In the genomic region with DNA sequence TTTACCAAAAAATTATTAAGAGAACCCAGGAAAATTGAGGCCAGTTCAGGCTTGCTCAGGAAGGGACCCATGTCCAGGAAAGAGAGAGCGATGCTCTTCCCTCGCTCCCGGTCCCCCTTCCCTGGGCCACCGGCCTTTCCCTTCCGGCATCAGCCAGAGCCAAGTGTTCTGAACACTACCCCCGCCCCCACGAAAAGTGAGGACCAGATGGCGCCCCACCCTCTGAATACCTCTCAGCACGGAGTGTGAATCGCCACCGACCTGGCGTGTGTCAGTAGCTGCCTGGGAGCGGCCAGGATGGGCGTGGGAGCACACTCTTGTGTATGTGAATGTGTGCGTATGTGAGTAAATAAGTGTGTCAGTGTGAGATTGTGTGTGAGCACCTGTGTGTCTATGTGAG, we compare ENCODE assay signal across 15 cellular contexts. TPM values are rescaled to one million over a fixed set of nuclear protein-coding genes. Genes with fewer than 3 reads are reported as not detected.
A peak's percentile ranks its signal among the peaks of the same experiment; 100 is the strongest.
DNase-seq lines count a peak whose midpoint lies in the region; ATAC-seq and TF ChIP-seq lines count a peak whose summit lies in the region.
"Had no signal": no experiment of that assay in that cellular context is flagged by ENCODE, and none has a peak within 500 bp of the region (broad histone marks: within the 10 kb centered on the region; RNA-seq: fewer than 3 reads in every experiment).

No MANE protein-coding gene starts in this region.

- no peak overlapping the region for H4K8ac ChIP-seq in IMR-90 (ENCODE audit: low read depth in 2 of 2, low read length in 2 of 2)

- no peak overlapping the region for H2BK5ac ChIP-seq in IMR-90 (ENCODE audit: low read depth, low read length, poor library complexity, severe bottlenecking)

- no peaks in the 10 kb centered on the region for H3K4me1 Mint-ChIP-seq in activated naive CD4-positive, alpha-beta T cell treated with anti-CD3 and anti-CD28 coated beads, Interleukin-2, amount 10 ng/mL, durations not matched to agents 7 days and 5 days
- H3K4me1 Mint-ChIP-seq: CD4-positive, alpha-beta memory T cell had no signal

- CTCF ChIA-PET in IMR-90 (lab: Yijun Ruan, JAX) (no interaction called here), OCI-LY7 (lab: Charles Lee; ENCODE audit: unreplicated experiment) (no interaction called here)
- CTCF ChIA-PET in activated naive CD4-positive, alpha-beta T cell treated with anti-CD3 and anti-CD28 coated beads, Interleukin-2, amount 10 ng/mL, durations not matched to agents 7 days and 5 days (lab: Charles Lee): no interaction called here

- intact Hi-C loops in IMR-90 (cut with micrococcal nuclease): loop anchor here (5.0 kb wide), 1 partner anchor 68 kb away; no protein-coding TSS in a partner anchor
- intact Hi-C loops in OCI-LY7 (cut with micrococcal nuclease; ENCODE audit: unreplicated experiment): loop anchor here (10.0 kb wide), 1 partner anchor 276 kb away; no protein-coding TSS in a partner anchor

- H3K27ac Mint-ChIP-seq in activated naive CD4-positive, alpha-beta T cell treated with anti-CD3 and anti-CD28 coated beads, Interleukin-2, amount 10 ng/mL, durations not matched to agents 7 days and 5 days: no peak overlapping the region
- H3K27ac Mint-ChIP-seq: CD4-positive, alpha-beta memory T cell had no signal

- no peak for TF ChIP-seq CTCF in IMR-90 (conservative IDR thresholded peaks at IDR 0.05; ENCODE audit: low read depth, low read length)
- no peak for TF ChIP-seq CTCF in osteoblast (IDR thresholded peaks at IDR 0.05; ENCODE audit: extremely low read depth, low read depth, low read length)
- no peak for TF ChIP-seq CTCF in OCI-LY7 (conservative IDR thresholded peaks at IDR 0.05; ENCODE audit: low read length)

- H3K14ac ChIP-seq in IMR-90 (replicated peaks; ENCODE audit: low read depth, low read length): no peak overlapping the region

- H3K36me3 ChIP-seq in BLaER1 treated with 17β-estradiol and CSF1 and Interleukin-3, amounts not matched to agents 10 nM and 100 nM: no peaks in the 10 kb centered on the region
- H3K36me3 ChIP-seq in IMR-90 (ENCODE audit: control insufficient read depth, insufficient read depth, low read length) (no peaks in the 10 kb centered on the region), osteoblast (ENCODE audit: insufficient read depth, low read length) (no peaks in the 10 kb centered on the region), OCI-LY7 (ENCODE audit: insufficient read depth, low read length) (no peaks in the 10 kb centered on the region)
- H3K36me3 ChIP-seq: BE2C had no signal

- 86% methylated on average over 10 of the region's 15 CpGs; no CpG with 5 or more reads in 1 of the 2 experiments for WGBS in IMR-90 (ENCODE audit: extremely low coverage in 2 of 2, insufficient read length in 1 of 2), 2 experiments

- H3K9me2 ChIP-seq in OCI-LY7 (ENCODE audit: insufficient read depth, low read length): no peaks in the 10 kb centered on the region

- H3K27me3 Mint-ChIP-seq in activated naive CD4-positive, alpha-beta T cell treated with anti-CD3 and anti-CD28 coated beads, Interleukin-2, amount 10 ng/mL, durations not matched to agents 7 days and 5 days: peaks cover 13% of the 10 kb centered on the region

- H4K91ac ChIP-seq in IMR-90 (ENCODE audit: insufficient read depth, low read depth, low read length): no peak overlapping the region

- H3K9ac ChIP-seq in BLaER1 treated with 17β-estradiol and CSF1 and Interleukin-3, amounts not matched to agents 10 nM and 100 nM: no peak overlapping the region
- H3K9ac ChIP-seq in IMR-90 (ENCODE audit: low read depth, low read length): no peak overlapping the region

- no peak overlapping the region for H3K56ac ChIP-seq in IMR-90 (ENCODE audit: extremely low read depth, insufficient read depth, low read length)

- no peak overlapping the region for H2BK15ac ChIP-seq in IMR-90 (ENCODE audit: low read depth, low read length)

- POLR2A ChIA-PET in IMR-90 (lab: Charles Lee; ENCODE audit: unreplicated experiment) (no interaction called here), OCI-LY7 (lab: Charles Lee) (no interaction called here)

- no peak overlapping the region for H4K5ac ChIP-seq in IMR-90 (ENCODE audit: low read depth, low read length)

- peak overlapping the region; percentile 11 for H2AFZ ChIP-seq in IMR-90 (replicated peaks; ENCODE audit: low read length, poor library complexity)
- no peak overlapping the region for H2AFZ ChIP-seq in osteoblast (ENCODE audit: low read length)
- H2AFZ ChIP-seq in OCI-LY7 (ENCODE audit: low read length): no peak overlapping the region

- no peaks in the 10 kb centered on the region for H3K79me1 ChIP-seq in IMR-90 (ENCODE audit: low read depth in 1 of 2, low read length in 2 of 2)

- H3K27me3 ChIP-seq in BLaER1 treated with 17β-estradiol and CSF1 and Interleukin-3, amounts not matched to agents 10 nM and 100 nM: peaks cover 0 to 37% (median 0%) of the 10 kb centered on the region in 11 experiments; a peak in 8 of 22 replicates
- peaks cover 26% of the 10 kb centered on the region for H3K27me3 ChIP-seq in IMR-90 (ENCODE audit: control insufficient read depth, insufficient read depth, low read length)
- H3K27me3 ChIP-seq in osteoblast (ENCODE audit: insufficient read depth, low read length): no peaks in the 10 kb centered on the region
- H3K27me3 ChIP-seq: BE2C had no signal

- no peak overlapping the region for H2BK120ac ChIP-seq in IMR-90 (ENCODE audit: low read depth, low read length)

- H3K4me3 Mint-ChIP-seq in activated naive CD4-positive, alpha-beta T cell treated with anti-CD3 and anti-CD28 coated beads, Interleukin-2, amount 10 ng/mL, durations not matched to agents 7 days and 5 days: no peak overlapping the region
- H3K4me3 Mint-ChIP-seq: CD4-positive, alpha-beta memory T cell had no signal

- no peak overlapping the region for H2AK9ac ChIP-seq in IMR-90 (replicated peaks; ENCODE audit: low read depth, low read length, poor library complexity)

- no peak overlapping the region for H3K4ac ChIP-seq in IMR-90 (ENCODE audit: low read depth, low read length)

- peaks cover 6 to 70% (median 60%) of the 10 kb centered on the region in 10 experiments for H3K4me1 ChIP-seq in BLaER1 treated with 17β-estradiol and CSF1 and Interleukin-3, amounts not matched to agents 10 nM and 100 nM
- H3K4me1 ChIP-seq in IMR-90 (ENCODE audit: control insufficient read depth, insufficient read depth, low read length) (no peaks in the 10 kb centered on the region), osteoblast (ENCODE audit: insufficient read depth, low read length) (peaks cover 8% of the 10 kb centered on the region), OCI-LY7 (ENCODE audit: insufficient read depth, low read length, poor library complexity, severe bottlenecking) (no peaks in the 10 kb centered on the region)

- no peak for DNase-seq in IMR-90
- peak; percentile 92 for DNase-seq in cerebellar cortex (ENCODE audit: low spot score)
- no peak for DNase-seq in osteoblast (ENCODE audit: insufficient read length, low spot score, missing footprints)
- no peak for DNase-seq in OCI-LY7 (ENCODE audit: low spot score)
- no peak for DNase-seq in activated naive CD4-positive, alpha-beta T cell treated with anti-CD3 and anti-CD28 coated beads, Interleukin-2, amount 10 ng/mL, durations not matched to agents 7 days and 5 days
- DNase-seq: CD4-positive, alpha-beta memory T cell; H7; Kasumi-1; NCI-H2227 treated with DMSO at 0.1 percent for 48 hours; NCI-H510A; NCI-H774; SW 1271 had no signal

- H3K4me3 ChIP-seq in BLaER1 treated with 17β-estradiol and CSF1 and Interleukin-3, amounts not matched to agents 10 nM and 100 nM: no peak overlapping the region
- no peak overlapping the region for H3K4me3 ChIP-seq in IMR-90 (ENCODE audit: insufficient read depth, low read depth, low read length)
- H3K4me3 ChIP-seq in osteoblast (ENCODE audit: insufficient read depth, low read length): no peak overlapping the region
- H3K4me3 ChIP-seq in OCI-LY7 (ENCODE audit: low read depth, low read length, poor library complexity, severe bottlenecking): no peak overlapping the region

- no peaks in the 10 kb centered on the region for H3K9me3 ChIP-seq in BLaER1 treated with 17β-estradiol and CSF1 and Interleukin-3, amounts not matched to agents 10 nM and 100 nM (replicated peaks in 1 of 11)
- H3K9me3 ChIP-seq in IMR-90 (ENCODE audit: control insufficient read depth, insufficient read depth, low read length) (no peaks in the 10 kb centered on the region), osteoblast (ENCODE audit: low read depth, low read length) (no peaks in the 10 kb centered on the region), OCI-LY7 (ENCODE audit: low read length) (no peaks in the 10 kb centered on the region)
- H3K9me3 ChIP-seq: BE2C had no signal

- H2AK5ac ChIP-seq in IMR-90 (ENCODE audit: low read depth, low read length): no peak overlapping the region

- no TSS peak for BruUV-seq in IMR-90 (replicated peaks; lab: Mats Ljungman, UMichigan)
- BruUV-seq in OCI-LY7 (replicated peaks; lab: Mats Ljungman, UMichigan): no TSS peak

- H3K4me2 ChIP-seq in BLaER1 treated with 17β-estradiol and CSF1 and Interleukin-3, amounts not matched to agents 10 nM and 100 nM: peak overlapping the region in 9 of 11 experiments; percentile 46 to 92 (median 68); a peak in 17 of 22 replicates
- no peak overlapping the region for H3K4me2 ChIP-seq in IMR-90 (ENCODE audit: low read depth, low read length)
- peak overlapping the region; percentile 68 for H3K4me2 ChIP-seq in osteoblast (ENCODE audit: insufficient read depth, low read length)
- H3K4me2 ChIP-seq in OCI-LY7 (ENCODE audit: low read length): no peak overlapping the region

- no peak overlapping the region for H3K23ac ChIP-seq in IMR-90 (ENCODE audit: low read depth, low read length)

- H2BK20ac ChIP-seq in IMR-90 (ENCODE audit: low read depth, low read length): no peak overlapping the region

- H3K36me3 Mint-ChIP-seq in activated naive CD4-positive, alpha-beta T cell treated with anti-CD3 and anti-CD28 coated beads, Interleukin-2, amount 10 ng/mL, durations not matched to agents 7 days and 5 days: no peaks in the 10 kb centered on the region
- H3K36me3 Mint-ChIP-seq: CD4-positive, alpha-beta memory T cell had no signal

- ATAC-seq in IMR-90 (ENCODE audit: low read depth) (no peak), GM21515 (IDR thresholded peaks at IDR 0.05; ENCODE audit: unreplicated experiment) (no peak)

- no peaks in the 10 kb centered on the region for H3K9me3 Mint-ChIP-seq in activated naive CD4-positive, alpha-beta T cell treated with anti-CD3 and anti-CD28 coated beads, Interleukin-2, amount 10 ng/mL, durations not matched to agents 7 days and 5 days
- H3K9me3 Mint-ChIP-seq: CD4-positive, alpha-beta memory T cell had no signal

- in situ Hi-C loops in IMR-90 (cut with MboI; ENCODE audit: low sequenced_read_pairs): no loop called here

- no peaks in the 10 kb centered on the region for H4K20me1 ChIP-seq in BLaER1 treated with 17β-estradiol and CSF1 and Interleukin-3, amounts not matched to agents 10 nM and 100 nM
- H4K20me1 ChIP-seq in IMR-90 (ENCODE audit: insufficient read depth, low read length) (no peaks in the 10 kb centered on the region), osteoblast (ENCODE audit: insufficient read depth, low read length) (no peaks in the 10 kb centered on the region), OCI-LY7 (ENCODE audit: insufficient read depth, low read length) (no peaks in the 10 kb centered on the region)

- no peak overlapping the region for H3K27ac ChIP-seq in BLaER1 treated with 17β-estradiol and CSF1 and Interleukin-3, amounts not matched to agents 10 nM and 100 nM
- no peak overlapping the region for H3K27ac ChIP-seq in IMR-90 (ENCODE audit: insufficient read depth, low read length)
- H3K27ac ChIP-seq in osteoblast (ENCODE audit: low read depth, low read length): no peak overlapping the region
- H3K27ac ChIP-seq in OCI-LY7 (ENCODE audit: low read depth, low read length, poor library complexity, severe bottlenecking): no peak overlapping the region

- 0 out of 2 replicates have a peak, but pooled peaks cover 3% of the 10 kb centered on the region for H3K9me1 ChIP-seq in IMR-90 (ENCODE audit: insufficient read depth, low read length)

- TF ChIP-seq POLR2A in IMR-90 (IDR thresholded peaks at IDR 0.05; ENCODE audit: low read depth, low read length): no peak

- no peaks in the 10 kb centered on the region for H3K79me2 ChIP-seq in osteoblast (ENCODE audit: insufficient read depth, low read length)
- no peaks in the 10 kb centered on the region for H3K79me2 ChIP-seq in OCI-LY7 (ENCODE audit: insufficient read depth, low read depth, low read length)

- H3K18ac ChIP-seq in IMR-90 (ENCODE audit: low read depth, low read length): no peak overlapping the region

- no peak for TF ChIP-seq RAD21 in IMR-90 (IDR thresholded peaks at IDR 0.05; ENCODE audit: low read length)

- dilution Hi-C loops in IMR-90 (cut with HindIII; ENCODE audit: low sequenced_read_pairs, unreplicated experiment): no loop called here

RNA-seq across cellular contexts. Expression of a gene that starts 20.2 kb away (rescaled TPM):
- total RNA-seq in IMR-90 (2012; rRNA removed) (43.3 and 52.9 TPM in 2 replicates), osteoblast (35.9 and 39.4 TPM in 2 replicates), OCI-LY7 (2022) (11.0 and 13.4 TPM in 2 replicates)
- polyA plus RNA-seq in IMR-90 (2012; rRNA removed): 38.8 and 46.7 TPM in 2 replicates
- polyA plus RNA-seq in IMR-90 (2012; cell fraction: cytosol; rRNA removed): 36.4 and 60.6 TPM in 2 replicates
- polyA plus RNA-seq in IMR-90 (2012; cell fraction: nucleus; rRNA removed; ENCODE audit: low replicate concordance): 52.0 and 125 TPM in 2 replicates
- total RNA-seq in OCI-LY7 (2014; rRNA removed; shearing (Covaris generic)): 9.0 and 16.7 TPM in 2 replicates

RNA-seq across cellular contexts. Expression of a gene that starts 39.2 kb away (rescaled TPM):
- total RNA-seq in IMR-90 (2012; rRNA removed): 1.3 and 1.7 TPM in 2 replicates
- polyA plus RNA-seq in IMR-90 (2012; rRNA removed): 2.5 and 3.1 TPM in 2 replicates
- 2.6 and 2.9 TPM in 2 replicates for polyA plus RNA-seq in IMR-90 (2012; cell fraction: cytosol; rRNA removed)
- 2.4 and 3.8 TPM in 2 replicates for polyA plus RNA-seq in IMR-90 (2012; cell fraction: nucleus; rRNA removed; ENCODE audit: low replicate concordance)
- total RNA-seq in osteoblast: 0.29 and 1.4 TPM in 2 replicates
- 40.7 and 44.1 TPM in 2 replicates for total RNA-seq in OCI-LY7 (2014; rRNA removed; shearing (Covaris generic))
- total RNA-seq in OCI-LY7 (2022): 61.5 and 67.2 TPM in 2 replicates

Comparison
In these comparisons a context has a peak if more than half of its experiments do, and no peak if none do; other contexts are left out.
1. H3K4me2 ChIP-seq: peak in BLaER1 treated with 17β-estradiol and CSF1 and Interleukin-3, amounts not matched to agents 10 nM and 100 nM (9 of 11) and osteoblast (single experiment); none in IMR-90 (single experiment) and OCI-LY7 (single experiment).
2. RNA of a gene that starts 39.2 kb away (total RNA-seq): 40.7 to 67.2 TPM in OCI-LY7; 0.29 to 1.4 TPM in osteoblast and 1.3 to 1.7 TPM in IMR-90; every median in the first group is over 10 times any median in the second.